28 cellular contexts compared by ENCODE assay signal in genomic region chr2:204470621-204471196, GRCh38.
"Had no signal": no experiment of that assay in that cellular context is flagged by ENCODE, and none has a peak within 500 bp of the region (broad histone marks: within the 10 kb centered on the region; RNA-seq: fewer than 3 reads in every experiment).

No MANE protein-coding gene starts in this region.

- H3K27ac ChIP-seq: left ventricle myocardium inferior, pancreas, prostate gland, stomach, thoracic aorta, upper lobe of right lung, uterus had no signal

- H3K36me3 ChIP-seq: left ventricle myocardium inferior, pancreas, prostate gland, stomach, thoracic aorta, tibial artery, upper lobe of right lung, uterus had no signal

- H3K4me3 ChIP-seq: left ventricle myocardium inferior, lung, mucosa of descending colon, pancreas, prostate gland, skin epidermis, stomach, thoracic aorta, tibial artery, upper lobe of right lung, uterus had no signal

- ATAC-seq: mucosa of descending colon; naive thymus-derived CD4-positive, alpha-beta T cell; natural killer cell treated with Interleukin-12 subunit alpha and Interleukin-12 subunit beta and Interleukin-15 and Interleukin-18, amount 100 ng/mL, for 72 hours; pancreas; right cardiac atrium; sciatic nerve; stimulated activated naive B cell treated with anti-CD40 and anti-IgM and Interleukin-4, amounts not matched to agents 10 μg/mL and 1 μg/mL and 100 μg/mL, for 72 hours; stimulated activated naive CD8-positive, alpha-beta T cell treated with anti-CD3 and anti-CD28 coated beads, Interleukin-15, Interleukin-2, amounts not matched to agents 100 U/mL and 50 U/mL, for 24 hours; upper lobe of right lung had no signal

- DNase-seq: hypothalamus; immature natural killer cell; left ventricle myocardium inferior; mesendoderm; mucosa of descending colon; naive thymus-derived CD4-positive, alpha-beta T cell; pancreas; posterior cingulate gyrus; retina; right cardiac atrium; stimulated activated CD4-positive, alpha-beta T cell treated with anti-CD3 and anti-CD28 coated beads, Interleukin-12 subunit alpha, Interleukin-12 subunit beta, amount 100 ng/mL, for 4 hours; stimulated activated CD4-positive, alpha-beta T cell treated with anti-CD3 and anti-CD28 coated beads, Interleukin-15, amount 100 ng/mL, for 24 hours; stimulated activated CD4-positive, alpha-beta T cell treated with anti-CD3 and anti-CD28 coated beads, Interleukin-2, amount 100 ng/mL, for 24 hours; stimulated activated CD4-positive, alpha-beta T cell treated with anti-CD3 and anti-CD28 coated beads, Interleukin-4, amount 100 ng/mL, for 1 hour; stimulated activated naive B cell treated with anti-CD40 and anti-IgM and Interleukin-4, amounts not matched to agents 10 μg/mL and 1 μg/mL and 100 μg/mL, for 72 hours; stimulated activated naive CD8-positive, alpha-beta T cell treated with anti-CD3 and anti-CD28 coated beads, Interleukin-15, Interleukin-2, amounts not matched to agents 100 U/mL and 50 U/mL, for 24 hours; stomach; tibial artery; trophoblast cell; upper lobe of right lung; uterus had no signal

- H3K27me3 ChIP-seq: pancreas, stomach, tibial artery, upper lobe of right lung, uterus had no signal

- H3K9me3 ChIP-seq: left ventricle myocardium inferior, mucosa of descending colon, pancreas, prostate gland, stomach, thoracic aorta, tibial artery, upper lobe of right lung, uterus had no signal

- H3K4me1 ChIP-seq: left ventricle myocardium inferior, pancreas, prostate gland, upper lobe of right lung, uterus had no signal

- FAIRE-seq: islet of Langerhans, pancreas had no signal
